In genomic region chr2:55088400-55088799, GRCh38 we compare ENCODE assay signal across 20 cellular contexts.
"Had no signal": no experiment of that assay in that cellular context is flagged by ENCODE, and none has a peak within 500 bp of the region (broad histone marks: within the 10 kb centered on the region; RNA-seq: fewer than 3 reads in every experiment).

No MANE protein-coding gene starts in this region.

- H2AFZ ChIP-seq: neural progenitor cell had no signal

- H3K4me2 ChIP-seq: neural progenitor cell had no signal

- H3K4me1 ChIP-seq: body of pancreas, neural progenitor cell, testis, vagina had no signal

- DNase-seq: activated CD4-positive, alpha-beta memory T cell treated with anti-CD3 and anti-CD28 coated beads for 36 hours; activated CD4-positive, alpha-beta T cell treated with anti-CD3 and anti-CD28 coated beads for 48 hours; activated effector memory CD4-positive, alpha-beta T cell treated with anti-CD3 and anti-CD28 coated beads, Interleukin-2, amount 50 U/mL, for 16 hours; activated naive CD4-positive, alpha-beta T cell treated with anti-CD3 and anti-CD28 coated beads, Interleukin-2, amount 10 ng/mL, durations not matched to agents 7 days and 5 days; anterior cingulate cortex; body of pancreas; caudate nucleus; dorsolateral prefrontal cortex; effector memory CD8-positive, alpha-beta T cell; foreskin melanocyte; hippocampal formation; left colon; lower lobe of right lung; naive thymus-derived CD4-positive, alpha-beta T cell; stimulated activated CD4-positive, alpha-beta T cell treated with anti-CD3 and anti-CD28 coated beads, Interleukin-2, amount 100 ng/mL, for 48 hours; stimulated activated naive CD4-positive, alpha-beta T cell; testis had no signal

- ATAC-seq: body of pancreas; effector memory CD8-positive, alpha-beta T cell; esophagus mucosa; left colon; lower lobe of right lung; naive thymus-derived CD4-positive, alpha-beta T cell had no signal

- H3K27ac ChIP-seq: body of pancreas, lower lobe of right lung, neural progenitor cell, testis, vagina had no signal

- H3K27me3 ChIP-seq: body of pancreas, dorsolateral prefrontal cortex, neural progenitor cell, testis, vagina had no signal

- H3K4me3 ChIP-seq: body of pancreas, dorsolateral prefrontal cortex, lower lobe of right lung, neural progenitor cell, testis, vagina had no signal

- H3K9me3 ChIP-seq: body of pancreas, lower lobe of right lung, testis, vagina had no signal

- H3K9ac ChIP-seq: neural progenitor cell had no signal

- H3K36me3 ChIP-seq: lower lobe of right lung, neural progenitor cell, vagina had no signal
